ENCODE assay signal across 19 cellular contexts in genomic region chr6:152603911-152604310, GRCh38.
DNase-seq lines count a peak whose midpoint lies in the region; ATAC-seq, FAIRE-seq and TF ChIP-seq lines count a peak whose summit lies in the region.
"Had no signal": no experiment of that assay in that cellular context is flagged by ENCODE, and none has a peak within 500 bp of the region (broad histone marks: within the 10 kb centered on the region; RNA-seq: fewer than 3 reads in every experiment).

No MANE protein-coding gene starts in this region.

- ATAC-seq in HG03159 (IDR thresholded peaks at IDR 0.05; ENCODE audit: unreplicated experiment) (no peak), GM18505 (IDR thresholded peaks at IDR 0.05; ENCODE audit: unreplicated experiment) (no peak)
- ATAC-seq: CD8-positive, alpha-beta T cell; GM12878; GM23338; HCT116 had no signal

- CTCF ChIA-PET in GM10248 (lab: Yijun Ruan, JAX) = interaction anchor here (1.1 kb wide), 1 partner anchor 18 kb away, joined by 3 read pairs; no protein-coding TSS in a partner anchor

- POLR2A ChIA-PET in GM10248 (lab: Yijun Ruan, JAX) = no interaction called here

- H3K9ac ChIP-seq in SK-N-MC (ENCODE audit: insufficient read length) = no peak overlapping the region
- H3K9ac ChIP-seq: BLaER1 treated with 17β-estradiol and CSF1 and Interleukin-3, amounts not matched to agents 10 nM and 100 nM; KMS-11 had no signal

- 0 out of 2 replicates have a peak overlapping the region, but pooled peaks have one; percentile 81 for H3K27ac ChIP-seq in SK-N-MC
- H3K27ac ChIP-seq: 22Rv1; BLaER1 treated with 17β-estradiol and CSF1 and Interleukin-3, amounts not matched to agents 10 nM and 100 nM; KMS-11 had no signal

- TF ChIP-seq CTCF in GM10248 (IDR thresholded peaks at IDR 0.05; ENCODE audit: control extremely low read depth, extremely low read depth, low read depth, missing control alignments) = no peak

- H3K36me3 ChIP-seq in SK-N-MC (ENCODE audit: insufficient read depth, low read length) = no peaks in the 10 kb centered on the region
- H3K36me3 ChIP-seq: BLaER1 treated with 17β-estradiol and CSF1 and Interleukin-3, amounts not matched to agents 10 nM and 100 nM had no signal

- no peak overlapping the region for H3K4me3 ChIP-seq in SK-N-MC
- H3K4me3 ChIP-seq: BLaER1 treated with 17β-estradiol and CSF1 and Interleukin-3, amounts not matched to agents 10 nM and 100 nM; GM12878; GM23338 had no signal

- FAIRE-seq in colon (lab: Jason Lieb, UNC) = peak; percentile 71
- FAIRE-seq: GM12878, HTR-8/SVneo had no signal

- TF ChIP-seq POLR2A in GM18505 (IDR thresholded peaks at IDR 0.05; ENCODE audit: borderline replicate concordance, extremely low read depth, insufficient read depth, insufficient read length) = no peak

- DNase-seq in DMS53 (lab: John Stamatoyannopoulos, UW) (peak; percentile 7), DMS53 treated with DMSO at 0.1 percent for 48 hours (lab: John Stamatoyannopoulos, UW; ENCODE audit: unreplicated experiment) (no peak), SK-N-MC (ENCODE audit: low read depth, low spot score) (no peak), GM10248 (ENCODE audit: extremely low spot score) (no peak)
- DNase-seq: Calu3; CD8-positive, alpha-beta T cell; GF-D8; H7; HFFc6 had no signal

- H3K9me3 ChIP-seq in SK-N-MC (ENCODE audit: low read depth, low read length) = no peaks in the 10 kb centered on the region
- H3K9me3 ChIP-seq: BLaER1 treated with 17β-estradiol and CSF1 and Interleukin-3, amounts not matched to agents 10 nM and 100 nM had no signal
